15 cellular contexts compared by ENCODE assay signal in genomic region chr10:119931873-119932272, GRCh38. TPM values are rescaled to one million over a fixed set of nuclear protein-coding genes. Genes with fewer than 3 reads are reported as not detected.
DNase-seq lines count a peak whose midpoint lies in the region; ATAC-seq and TF ChIP-seq lines count a peak whose summit lies in the region.
"Had no signal": no experiment of that assay in that cellular context is flagged by ENCODE, and none has a peak within 500 bp of the region (broad histone marks: within the 10 kb centered on the region; RNA-seq: fewer than 3 reads in every experiment).

No MANE protein-coding gene starts in this region.

- H3K4me1 Mint-ChIP-seq in CD4-positive, CD25-positive, alpha-beta regulatory T cell: peaks cover 0 to 14% (median 4%) of the 10 kb centered on the region in 4 donors
- H3K4me1 Mint-ChIP-seq in CD4-positive, alpha-beta memory T cell: peaks cover 5 to 25% (median 10%) of the 10 kb centered on the region in 4 donors
- no peaks in the 10 kb centered on the region for H3K4me1 Mint-ChIP-seq in MCF 10A (ENCODE audit: insufficient read depth, unreplicated experiment)

- no peaks in the 10 kb centered on the region for H3K9me3 Mint-ChIP-seq in CD4-positive, CD25-positive, alpha-beta regulatory T cell
- H3K9me3 Mint-ChIP-seq in CD4-positive, alpha-beta memory T cell: no peaks in the 10 kb centered on the region
- H3K9me3 Mint-ChIP-seq in MCF 10A (ENCODE audit: unreplicated experiment): no peaks in the 10 kb centered on the region

- H3K36me3 Mint-ChIP-seq in CD4-positive, CD25-positive, alpha-beta regulatory T cell: peaks cover 54% of the 10 kb centered on the region
- peaks cover 56 to 71% of the 10 kb centered on the region in 2 donors for H3K36me3 Mint-ChIP-seq in CD4-positive, alpha-beta memory T cell
- peaks cover 86% of the 10 kb centered on the region for H3K36me3 Mint-ChIP-seq in MCF 10A (ENCODE audit: insufficient read depth, unreplicated experiment)

- intact Hi-C loops in CD4-positive, alpha-beta memory T cell (cut with micrococcal nuclease): loop anchor here (5.0 kb wide), 1 partner anchor 405 kb away; no protein-coding TSS in a partner anchor
- intact Hi-C loops in Panc1 (cut with micrococcal nuclease; ENCODE audit: unreplicated experiment) (no loop called here), MCF 10A (cut with micrococcal nuclease) (no loop called here)

- POLR2A ChIA-PET in CD4-positive, alpha-beta memory T cell (lab: Charles Lee; ENCODE audit: partially characterized antibody): no interaction called here
- POLR2A ChIA-PET in Panc1 (lab: Charles Lee) (no interaction called here), MCF 10A (lab: Yijun Ruan, JAX) (no interaction called here)

- H3K27ac ChIP-seq in CD4-positive, CD25-positive, alpha-beta regulatory T cell (ENCODE audit: insufficient read depth, low read length, poor library complexity, severe bottlenecking): no peak overlapping the region
- no peak overlapping the region for H3K27ac ChIP-seq in CD4-positive, alpha-beta memory T cell (ENCODE audit: low read depth, low read length)
- 0 out of 2 replicates have a peak overlapping the region, but pooled peaks have one; percentile 7 for H3K27ac ChIP-seq in Panc1 (ENCODE audit: low read length)
- H3K27ac ChIP-seq in epithelial cell of prostate: peak overlapping the region; percentile 33

- no peaks in the 10 kb centered on the region for H3K27me3 Mint-ChIP-seq in CD4-positive, CD25-positive, alpha-beta regulatory T cell
- no peaks in the 10 kb centered on the region for H3K27me3 Mint-ChIP-seq in CD4-positive, alpha-beta memory T cell
- H3K27me3 Mint-ChIP-seq in MCF 10A (ENCODE audit: insufficient read depth, unreplicated experiment): no peaks in the 10 kb centered on the region

- in situ Hi-C loops in Panc1 (cut with HindIII; ENCODE audit: low pct_unique_long_range_greater_than_20kb, low sequenced_read_pairs): no loop called here

- no peaks in the 10 kb centered on the region for H3K27me3 ChIP-seq in CD4-positive, CD25-positive, alpha-beta regulatory T cell (ENCODE audit: control insufficient read depth, insufficient read depth, low read length)
- H3K27me3 ChIP-seq in CD4-positive, alpha-beta memory T cell (ENCODE audit: insufficient read depth, low read length): no peaks in the 10 kb centered on the region
- no peaks in the 10 kb centered on the region for H3K27me3 ChIP-seq in Panc1 (ENCODE audit: control insufficient read depth, insufficient read depth, low read length)
- H3K27me3 ChIP-seq: BE2C had no signal

- peak overlapping the region in 2 of 3 donors; percentile 19 to 80 for H3K27ac Mint-ChIP-seq in CD4-positive, CD25-positive, alpha-beta regulatory T cell
- peak overlapping the region in 5 of 7 donors; percentile 3 to 67 (median 31) for H3K27ac Mint-ChIP-seq in CD4-positive, alpha-beta memory T cell
- no peak overlapping the region for H3K27ac Mint-ChIP-seq in MCF 10A (ENCODE audit: low read depth, unreplicated experiment)

- peaks cover 67% of the 10 kb centered on the region for H3K36me3 ChIP-seq in CD4-positive, CD25-positive, alpha-beta regulatory T cell (ENCODE audit: control insufficient read depth, insufficient read depth, low read length)
- H3K36me3 ChIP-seq in CD4-positive, alpha-beta memory T cell (ENCODE audit: insufficient read depth, low read length): peaks cover 41% of the 10 kb centered on the region
- peaks cover 60% of the 10 kb centered on the region for H3K36me3 ChIP-seq in Panc1 (ENCODE audit: control insufficient read depth, insufficient read depth, low read length)

- BruUV-seq in Panc1 (replicated peaks; lab: Mats Ljungman, UMichigan) (no TSS peak), MCF 10A (replicated peaks; lab: Mats Ljungman, UMichigan) (no TSS peak)

- H3K4me3 Mint-ChIP-seq in CD4-positive, CD25-positive, alpha-beta regulatory T cell: no peak overlapping the region
- H3K4me3 Mint-ChIP-seq in CD4-positive, alpha-beta memory T cell: peak overlapping the region in 1 of 8 donors; percentile 28
- no peak overlapping the region for H3K4me3 Mint-ChIP-seq in MCF 10A (ENCODE audit: unreplicated experiment)

- no peak for ATAC-seq in CD4-positive, CD25-positive, alpha-beta regulatory T cell (ENCODE audit: low read depth in 2 of 2)
- ATAC-seq in Panc1: no peak
- ATAC-seq: K562 had no signal

- TF ChIP-seq CTCF in Panc1 (IDR thresholded peaks at IDR 0.05): no peak
- TF ChIP-seq CTCF in MCF 10A (IDR thresholded peaks at IDR 0.05; ENCODE audit: unreplicated experiment): no peak

- CTCF ChIA-PET in CD4-positive, alpha-beta memory T cell (lab: Charles Lee; ENCODE audit: partially characterized antibody): no interaction called here
- CTCF ChIA-PET in Panc1 (lab: Charles Lee) (no interaction called here), MCF 10A (lab: Yijun Ruan, JAX) (no interaction called here)

- H3K9me3 ChIP-seq in CD4-positive, CD25-positive, alpha-beta regulatory T cell (ENCODE audit: control insufficient read depth in 2 of 2, low read length in 2 of 2): no peaks in the 10 kb centered on the region
- no peaks in the 10 kb centered on the region for H3K9me3 ChIP-seq in CD4-positive, alpha-beta memory T cell (ENCODE audit: control insufficient read depth in 1 of 2, low read length in 2 of 2)
- no peaks in the 10 kb centered on the region for H3K9me3 ChIP-seq in Panc1 (ENCODE audit: control insufficient read depth, insufficient read depth, low read depth, low read length)
- H3K9me3 ChIP-seq: BE2C had no signal

- DNase-seq in CD4-positive, CD25-positive, alpha-beta regulatory T cell: no peak
- DNase-seq in CD4-positive, alpha-beta memory T cell: no peak
- DNase-seq in Panc1 (ENCODE audit: low read depth, low spot score): no peak
- no peak for DNase-seq in epithelial cell of prostate (ENCODE audit: low read depth, low spot score)
- DNase-seq in activated T-cell treated with anti-CD3 and anti-CD28 coated beads, Interleukin-2, amount 50 U/mL, for 48 hours: no peak
- no peak for DNase-seq in kidney glomerular epithelial cell (lab: John Stamatoyannopoulos, UW)
- no peak for DNase-seq in MCF 10A (ENCODE audit: unreplicated experiment)
- DNase-seq: BE2C, DMS79 treated with DMSO at 0.1 percent for 48 hours, GDM1, NCI-H1092, NCI-H2107, NCI-H69, SHP77 treated with DMSO at 0.1 percent for 48 hours had no signal

- peaks cover 6% of the 10 kb centered on the region for H3K4me1 ChIP-seq in CD4-positive, CD25-positive, alpha-beta regulatory T cell (ENCODE audit: control insufficient read depth, insufficient read depth, low read length, poor library complexity, severe bottlenecking)
- H3K4me1 ChIP-seq in CD4-positive, alpha-beta memory T cell (ENCODE audit: insufficient read depth, low read length): peaks cover 8% of the 10 kb centered on the region
- no peaks in the 10 kb centered on the region for H3K4me1 ChIP-seq in Panc1 (ENCODE audit: control insufficient read depth, insufficient read depth, low read length)
- H3K4me1 ChIP-seq: BE2C had no signal

- no peak overlapping the region for H3K4me3 ChIP-seq in CD4-positive, CD25-positive, alpha-beta regulatory T cell (ENCODE audit: low read depth, low read length)
- H3K4me3 ChIP-seq in CD4-positive, alpha-beta memory T cell (ENCODE audit: low read length in 2 of 2): no peak overlapping the region
- H3K4me3 ChIP-seq in Panc1 (ENCODE audit: low read depth in 2 of 2, low read length in 2 of 2): no peak overlapping the region
- H3K4me3 ChIP-seq: K562 had no signal

RNA-seq across cellular contexts. Expression of gene SEC23IP, which starts 39.3 kb away (rescaled TPM):
- total RNA-seq in CD4-positive, CD25-positive, alpha-beta regulatory T cell: 29.7 TPM
- polyA plus RNA-seq in CD4-positive, CD25-positive, alpha-beta regulatory T cell: 10 to 100 TPM; 45.0 to 58.6 (median 53.0) TPM
- total RNA-seq in CD4-positive, alpha-beta memory T cell: 10 to 100 TPM; 68.7 to 70.0 TPM
- polyA plus RNA-seq in CD4-positive, alpha-beta memory T cell: 10 to 100 TPM; 51.6 to 58.9 TPM
- 132 TPM for total RNA-seq in Panc1 (2021; ENCODE audit: unreplicated experiment)
- polyA plus RNA-seq in Panc1 (2012; ENCODE audit: insufficient read length): 102 TPM
- total RNA-seq in MCF 10A (2022): 60.5 and 64.9 TPM in 2 replicates

RNA-seq across cellular contexts. Expression of gene MCMBP, which starts 59.2 kb away (rescaled TPM):
- total RNA-seq in CD4-positive, CD25-positive, alpha-beta regulatory T cell: 36.1 TPM
- polyA plus RNA-seq in CD4-positive, CD25-positive, alpha-beta regulatory T cell: 10 to 100 TPM; 62.8 to 69.6 (median 64.4) TPM
- 10 to 100 TPM; 54.8 to 56.2 TPM for total RNA-seq in CD4-positive, alpha-beta memory T cell
- 10 to 100 TPM; 68.0 to 70.5 TPM for polyA plus RNA-seq in CD4-positive, alpha-beta memory T cell
- 94.5 TPM for total RNA-seq in Panc1 (2021; ENCODE audit: unreplicated experiment)
- polyA plus RNA-seq in Panc1 (2012; ENCODE audit: insufficient read length): 49.7 TPM
- 55.3 and 71.0 TPM in 2 replicates for total RNA-seq in MCF 10A (2022)

Comparison
In these comparisons a context has a peak if more than half of its experiments do, and no peak if none do; other contexts are left out.
1. H3K27ac ChIP-seq: peak in Panc1 (single experiment) and epithelial cell of prostate (single experiment); none in CD4-positive, CD25-positive, alpha-beta regulatory T cell (single experiment) and CD4-positive, alpha-beta memory T cell (single experiment).